In genomic region chr9:136923881-136924280, GRCh38 we compare ENCODE assay signal across 1 cellular context.
TF ChIP-seq lines count a peak whose summit lies in the region.

No MANE protein-coding gene starts in this region.

TF ChIP-seq in IMR-90, 13 proteins besides CTCF, POLR2A, EP300 and RAD21:
- no peak for TF ChIP-seq NFE2L2 (IDR thresholded peaks at IDR 0.05; ENCODE audit: low read depth, low read length)
- TF ChIP-seq BHLHE40 (IDR thresholded peaks at IDR 0.05; ENCODE audit: low read depth, low read length), result no peak
- no peak for TF ChIP-seq MAZ (IDR thresholded peaks at IDR 0.05; ENCODE audit: borderline replicate concordance, low read depth, low read length)
- no peak for TF ChIP-seq ELK1 (IDR thresholded peaks at IDR 0.05; ENCODE audit: borderline replicate concordance, low read depth, low read length)
- TF ChIP-seq CHD1 (IDR thresholded peaks at IDR 0.05; ENCODE audit: low read depth, low read length), result no peak
- TF ChIP-seq RCOR1 (IDR thresholded peaks at IDR 0.05; ENCODE audit: insufficient replicate concordance, low read length), result no peak
- no peak for TF ChIP-seq FOS (IDR thresholded peaks at IDR 0.05; ENCODE audit: low read depth, low read length)
- no peak for TF ChIP-seq SMC3 (IDR thresholded peaks at IDR 0.05; ENCODE audit: low read depth, low read length)
- TF ChIP-seq, protein P1, sequence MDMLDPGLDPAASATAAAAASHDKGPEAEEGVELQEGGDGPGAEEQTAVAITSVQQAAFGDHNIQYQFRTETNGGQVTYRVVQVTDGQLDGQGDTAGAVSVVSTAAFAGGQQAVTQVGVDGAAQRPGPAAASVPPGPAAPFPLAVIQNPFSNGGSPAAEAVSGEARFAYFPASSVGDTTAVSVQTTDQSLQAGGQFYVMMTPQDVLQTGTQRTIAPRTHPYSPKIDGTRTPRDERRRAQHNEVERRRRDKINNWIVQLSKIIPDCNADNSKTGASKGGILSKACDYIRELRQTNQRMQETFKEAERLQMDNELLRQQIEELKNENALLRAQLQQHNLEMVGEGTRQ (IDR thresholded peaks at IDR 0.05; ENCODE audit: low read depth, low read length), result no peak
- TF ChIP-seq CEBPB (IDR thresholded peaks at IDR 0.05; ENCODE audit: low read depth, low read length), result no peak
- TF ChIP-seq MAFK (IDR thresholded peaks at IDR 0.05; ENCODE audit: low read depth, low read length), result no peak
- TF ChIP-seq MXI1 (IDR thresholded peaks at IDR 0.05; ENCODE audit: borderline replicate concordance, low read depth, low read length), result no peak
- TF ChIP-seq RFX5 (IDR thresholded peaks at IDR 0.05; ENCODE audit: low read depth, low read length), result no peak
TF ChIP-seq in IMR-90: peak in this region for 0.
